Comparison of ENCODE assay signal across 1 cellular context in the genomic region with DNA sequence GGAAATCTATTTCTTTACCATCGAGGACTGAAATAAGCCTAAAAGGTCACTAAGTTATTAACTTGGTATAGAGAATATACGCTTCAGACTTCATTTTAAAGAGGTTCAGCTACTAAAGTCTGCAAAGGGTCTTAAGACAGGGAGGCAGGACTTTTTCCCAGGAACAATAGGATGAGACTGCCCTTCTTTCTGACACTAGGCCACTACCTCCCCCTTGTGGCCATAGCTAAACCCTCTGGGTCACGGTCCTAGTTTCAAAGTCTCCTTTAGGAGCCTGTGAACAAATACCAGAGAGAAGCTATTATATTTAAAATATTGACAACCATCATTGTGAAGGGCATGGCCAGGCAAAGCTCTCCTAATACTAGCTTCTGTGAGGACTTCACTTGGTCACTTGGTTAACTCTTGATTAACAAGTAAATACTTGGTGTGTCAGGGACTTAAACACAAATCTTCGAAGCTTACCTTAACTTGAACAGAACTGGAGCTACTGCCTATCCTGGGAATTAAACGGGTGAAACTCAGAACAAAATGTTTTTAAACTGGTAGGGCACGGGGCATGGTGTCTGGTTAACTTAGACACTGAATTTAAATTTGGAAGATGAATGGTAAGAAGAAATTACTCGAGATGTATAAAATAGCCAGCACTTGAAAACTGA.
TF ChIP-seq lines count a peak whose summit lies in the region.

No MANE protein-coding gene starts in this region.

TF ChIP-seq in GM23338, 12 proteins besides CTCF, POLR2A, EP300 and RAD21 (continued from another document):
- TF ChIP-seq POLR2AphosphoS5 (IDR thresholded peaks at IDR 0.05; ENCODE audit: low read depth) (no peak), NANOG (IDR thresholded peaks at IDR 0.05; ENCODE audit: borderline replicate concordance) (no peak), ZNF331 (CRISPR knock-in tag; IDR thresholded peaks at IDR 0.05; ENCODE audit: low read depth) (no peak), ZNF114 (CRISPR knock-in tag; IDR thresholded peaks at IDR 0.05) (no peak), EZH2phosphoT487 (IDR thresholded peaks at IDR 0.05; ENCODE audit: unreplicated experiment) (no peak), EZH2 (IDR thresholded peaks at IDR 0.05; ENCODE audit: low read depth, unreplicated experiment) (no peak)
- TF ChIP-seq, protein P1, sequence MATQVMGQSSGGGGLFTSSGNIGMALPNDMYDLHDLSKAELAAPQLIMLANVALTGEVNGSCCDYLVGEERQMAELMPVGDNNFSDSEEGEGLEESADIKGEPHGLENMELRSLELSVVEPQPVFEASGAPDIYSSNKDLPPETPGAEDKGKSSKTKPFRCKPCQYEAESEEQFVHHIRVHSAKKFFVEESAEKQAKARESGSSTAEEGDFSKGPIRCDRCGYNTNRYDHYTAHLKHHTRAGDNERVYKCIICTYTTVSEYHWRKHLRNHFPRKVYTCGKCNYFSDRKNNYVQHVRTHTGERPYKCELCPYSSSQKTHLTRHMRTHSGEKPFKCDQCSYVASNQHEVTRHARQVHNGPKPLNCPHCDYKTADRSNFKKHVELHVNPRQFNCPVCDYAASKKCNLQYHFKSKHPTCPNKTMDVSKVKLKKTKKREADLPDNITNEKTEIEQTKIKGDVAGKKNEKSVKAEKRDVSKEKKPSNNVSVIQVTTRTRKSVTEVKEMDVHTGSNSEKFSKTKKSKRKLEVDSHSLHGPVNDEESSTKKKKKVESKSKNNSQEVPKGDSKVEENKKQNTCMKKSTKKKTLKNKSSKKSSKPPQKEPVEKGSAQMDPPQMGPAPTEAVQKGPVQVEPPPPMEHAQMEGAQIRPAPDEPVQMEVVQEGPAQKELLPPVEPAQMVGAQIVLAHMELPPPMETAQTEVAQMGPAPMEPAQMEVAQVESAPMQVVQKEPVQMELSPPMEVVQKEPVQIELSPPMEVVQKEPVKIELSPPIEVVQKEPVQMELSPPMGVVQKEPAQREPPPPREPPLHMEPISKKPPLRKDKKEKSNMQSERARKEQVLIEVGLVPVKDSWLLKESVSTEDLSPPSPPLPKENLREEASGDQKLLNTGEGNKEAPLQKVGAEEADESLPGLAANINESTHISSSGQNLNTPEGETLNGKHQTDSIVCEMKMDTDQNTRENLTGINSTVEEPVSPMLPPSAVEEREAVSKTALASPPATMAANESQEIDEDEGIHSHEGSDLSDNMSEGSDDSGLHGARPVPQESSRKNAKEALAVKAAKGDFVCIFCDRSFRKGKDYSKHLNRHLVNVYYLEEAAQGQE (IDR thresholded peaks at IDR 0.05; ENCODE audit: unreplicated experiment) = no peak
